12 cellular contexts compared by ENCODE assay signal in the genomic region with DNA sequence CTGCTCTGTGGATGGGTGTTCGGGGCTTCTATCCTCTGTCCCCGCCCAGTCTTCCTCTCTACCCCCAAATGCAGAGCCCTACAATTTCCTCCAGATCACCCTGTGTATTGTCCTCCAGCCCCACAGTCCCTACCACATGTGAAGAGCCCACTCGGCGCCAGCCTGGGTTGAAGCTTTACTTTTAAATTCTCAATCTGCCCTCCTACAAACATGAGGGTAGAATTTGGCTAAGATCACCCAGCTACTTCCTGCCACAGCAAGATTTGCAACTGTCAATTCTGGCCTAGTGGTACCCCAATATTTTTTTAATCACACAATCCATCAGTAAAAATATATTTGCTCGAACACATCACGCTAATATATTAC. TPM values are rescaled to one million over a fixed set of nuclear protein-coding genes. Genes with fewer than 3 reads are reported as not detected.
DNase-seq lines count a peak whose midpoint lies in the region; ATAC-seq and TF ChIP-seq lines count a peak whose summit lies in the region.
"Had no signal": no experiment of that assay in that cellular context is flagged by ENCODE, and none has a peak within 500 bp of the region (broad histone marks: within the 10 kb centered on the region; RNA-seq: fewer than 3 reads in every experiment).

No MANE protein-coding gene starts in this region.

- H2BK12ac ChIP-seq in mesenchymal stem cell (ENCODE audit: low read length in 2 of 2) = peak overlapping the region in 1 of 2 experiments; percentile 59

- H3K4me1 ChIP-seq in mesenchymal stem cell (ENCODE audit: control insufficient read depth, insufficient read depth, low read depth, low read length) (peaks cover 36% of the 10 kb centered on the region), tibial artery (peaks cover 6 to 83% (median 62%) of the 10 kb centered on the region in 4 donors), SJCRH30 (peaks cover 10% of the 10 kb centered on the region; the same call in 1 of the 2 replicates)

- no peak for TF ChIP-seq CTCF in tibial artery (IDR thresholded peaks at IDR 0.05)

- no peak overlapping the region for H2BK15ac ChIP-seq in mesenchymal stem cell (ENCODE audit: low read depth, poor library complexity, severe bottlenecking)

- H2BK120ac ChIP-seq in mesenchymal stem cell (ENCODE audit: low read depth, low read length) = no peak overlapping the region

- H2AK5ac ChIP-seq in mesenchymal stem cell (ENCODE audit: low read length, severe bottlenecking) = peak overlapping the region; percentile 84

- H3K4me3 Mint-ChIP-seq in activated naive CD4-positive, alpha-beta T cell treated with anti-CD3 and anti-CD28 coated beads, Interleukin-2, amount 10 ng/mL, durations not matched to agents 7 days and 5 days = peak overlapping the region; percentile 100
- H3K4me3 Mint-ChIP-seq in activated CD8-positive, alpha-beta T cell treated with anti-CD3 and anti-CD28 coated beads, Interleukin-2, amount 10 ng/mL, durations not matched to agents 7 days and 5 days = peak overlapping the region; percentile 99

- H3K27me3 ChIP-seq in mesenchymal stem cell (ENCODE audit: control insufficient read depth in 1 of 2, insufficient read depth in 1 of 2, low read length in 2 of 2) (no peaks in the 10 kb centered on the region), tibial artery (no peaks in the 10 kb centered on the region), SJCRH30 (no peaks in the 10 kb centered on the region)

- peak overlapping the region in 1 of 2 experiments; percentile 76 for H3K4ac ChIP-seq in mesenchymal stem cell (ENCODE audit: low read depth in 1 of 2, low read length in 2 of 2)

- peak overlapping the region in 1 of 2 experiments; percentile 85 for H3K18ac ChIP-seq in mesenchymal stem cell (ENCODE audit: low read depth in 1 of 2, low read length in 2 of 2)

- intact Hi-C loops in tibial artery (cut with DNase I; ENCODE audit: low total_unique reads) = no loop called here

- peaks cover 17% of the 10 kb centered on the region for H3K79me1 ChIP-seq in mesenchymal stem cell (replicated peaks; ENCODE audit: low read length, poor library complexity, severe bottlenecking)

- peaks cover 85% of the 10 kb centered on the region for H3K36me3 Mint-ChIP-seq in activated naive CD4-positive, alpha-beta T cell treated with anti-CD3 and anti-CD28 coated beads, Interleukin-2, amount 10 ng/mL, durations not matched to agents 7 days and 5 days
- H3K36me3 Mint-ChIP-seq in activated CD8-positive, alpha-beta T cell treated with anti-CD3 and anti-CD28 coated beads, Interleukin-2, amount 10 ng/mL, durations not matched to agents 7 days and 5 days (ENCODE audit: low read depth) = peaks cover 96% of the 10 kb centered on the region

- no peak overlapping the region for H2AFZ ChIP-seq in mesenchymal stem cell (ENCODE audit: low read depth, low read length)

- no peak overlapping the region for H4K8ac ChIP-seq in mesenchymal stem cell (ENCODE audit: low read length)

- no peaks in the 10 kb centered on the region for H3K9me3 Mint-ChIP-seq in activated naive CD4-positive, alpha-beta T cell treated with anti-CD3 and anti-CD28 coated beads, Interleukin-2, amount 10 ng/mL, durations not matched to agents 7 days and 5 days
- H3K9me3 Mint-ChIP-seq in activated CD8-positive, alpha-beta T cell treated with anti-CD3 and anti-CD28 coated beads, Interleukin-2, amount 10 ng/mL, durations not matched to agents 7 days and 5 days (ENCODE audit: insufficient read depth) = no peaks in the 10 kb centered on the region

- H3K36me3 ChIP-seq in mesenchymal stem cell (ENCODE audit: control insufficient read depth in 1 of 2, insufficient read depth in 2 of 2, low read depth in 1 of 2, low read length in 2 of 2) (peaks cover 18 to 21% of the 10 kb centered on the region in 2 experiments), tibial artery (peaks cover 0 to 21% (median 19%) of the 10 kb centered on the region in 3 donors), SJCRH30 (no peaks in the 10 kb centered on the region)

- WGBS in mesenchymal stem cell = 64% methylated on average over 5 of the region's 6 CpGs

- no peak overlapping the region for H3K14ac ChIP-seq in mesenchymal stem cell (ENCODE audit: low read length in 2 of 2)

- no peak overlapping the region for H4K91ac ChIP-seq in mesenchymal stem cell (ENCODE audit: low read length)

- H3K9me3 ChIP-seq in mesenchymal stem cell (ENCODE audit: control insufficient read depth, low read length) = no peaks in the 10 kb centered on the region
- H3K9me3 ChIP-seq in tibial artery = no peaks in the 10 kb centered on the region
- no peaks in the 10 kb centered on the region for H3K9me3 ChIP-seq in SJCRH30 (replicated peaks)

- H3K27ac Mint-ChIP-seq in activated naive CD4-positive, alpha-beta T cell treated with anti-CD3 and anti-CD28 coated beads, Interleukin-2, amount 10 ng/mL, durations not matched to agents 7 days and 5 days = peak overlapping the region; percentile 100
- H3K27ac Mint-ChIP-seq in activated CD8-positive, alpha-beta T cell treated with anti-CD3 and anti-CD28 coated beads, Interleukin-2, amount 10 ng/mL, durations not matched to agents 7 days and 5 days = peak overlapping the region; percentile 95

- no peaks in the 10 kb centered on the region for H3K27me3 Mint-ChIP-seq in activated naive CD4-positive, alpha-beta T cell treated with anti-CD3 and anti-CD28 coated beads, Interleukin-2, amount 10 ng/mL, durations not matched to agents 7 days and 5 days
- H3K27me3 Mint-ChIP-seq in activated CD8-positive, alpha-beta T cell treated with anti-CD3 and anti-CD28 coated beads, Interleukin-2, amount 10 ng/mL, durations not matched to agents 7 days and 5 days (ENCODE audit: low read depth) = no peaks in the 10 kb centered on the region

- peak overlapping the region; percentile 74 for H3K9ac ChIP-seq in mesenchymal stem cell (ENCODE audit: low read length)

- H3K4me3 ChIP-seq in mesenchymal stem cell (ENCODE audit: insufficient read depth in 1 of 2, low read depth in 1 of 2, low read length in 2 of 2) = peak overlapping the region in 1 of 2 experiments; percentile 60
- peak overlapping the region in 1 of 2 donors; percentile 37 for H3K4me3 ChIP-seq in tibial artery
- no peak overlapping the region for H3K4me3 ChIP-seq in SJCRH30

- POLR2A ChIA-PET in activated CD8-positive, alpha-beta T cell treated with anti-CD3 and anti-CD28 coated beads, Interleukin-2, amount 10 ng/mL, durations not matched to agents 7 days and 5 days (lab: Charles Lee) = interaction anchor here (1.9 to 11.1 kb wide), 4 partner anchors 9 to 31 kb away, joined by 4 to 407 read pairs (median 38); no protein-coding TSS in a partner anchor

- no peak for ATAC-seq in activated CD8-positive, alpha-beta T cell treated with anti-CD3 and anti-CD28 coated beads, Interleukin-2, amount 10 ng/mL, durations not matched to agents 7 days and 5 days
- ATAC-seq in HG02981 (IDR thresholded peaks at IDR 0.05; ENCODE audit: unreplicated experiment) = no peak

- CTCF ChIA-PET in activated naive CD4-positive, alpha-beta T cell treated with anti-CD3 and anti-CD28 coated beads, Interleukin-2, amount 10 ng/mL, durations not matched to agents 7 days and 5 days (lab: Charles Lee) = interaction anchor here (1.5 to 6.8 kb wide), 3 partner anchors 10 to 21 kb away, joined by 3 to 65 read pairs (median 10); no protein-coding TSS in a partner anchor
- CTCF ChIA-PET in activated CD8-positive, alpha-beta T cell treated with anti-CD3 and anti-CD28 coated beads, Interleukin-2, amount 10 ng/mL, durations not matched to agents 7 days and 5 days (lab: Charles Lee) = interaction anchor here (0.9 to 11.0 kb wide), 5 partner anchors 12 to 44 kb away, joined by 3 to 116 read pairs (median 6); no protein-coding TSS in a partner anchor

- H3K4me2 ChIP-seq in mesenchymal stem cell (ENCODE audit: low read length, poor library complexity, severe bottlenecking) = no peak overlapping the region

- H3K23ac ChIP-seq in mesenchymal stem cell (ENCODE audit: low read length in 2 of 2) = peak overlapping the region in 1 of 2 experiments; percentile 44

- DNase-seq in activated naive CD4-positive, alpha-beta T cell treated with anti-CD3 and anti-CD28 coated beads, Interleukin-2, amount 10 ng/mL, durations not matched to agents 7 days and 5 days = peak; percentile 42
- no peak for DNase-seq in activated naive CD4-positive, alpha-beta T cell (lab: John Stamatoyannopoulos, UW)
- peak; percentile 63 for DNase-seq in activated CD8-positive, alpha-beta T cell treated with anti-CD3 and anti-CD28 coated beads, Interleukin-2, amount 10 ng/mL, durations not matched to agents 7 days and 5 days
- DNase-seq in mesenchymal stem cell (no peak), tibial artery (no peak), SJCRH30 (no peak), mesenteric fat pad (ENCODE audit: low spot score) (no peak)
- DNase-seq: activated CD4-positive, alpha-beta T cell treated with anti-CD3 and anti-CD28 coated beads, Interleukin-2, amount 50 U/mL, for 48 hours; NCI-H69 had no signal

- no peak overlapping the region for H2BK5ac ChIP-seq in mesenchymal stem cell (ENCODE audit: low read depth, low read length, poor library complexity, severe bottlenecking)

- peaks cover 61% of the 10 kb centered on the region for H3K4me1 Mint-ChIP-seq in activated naive CD4-positive, alpha-beta T cell treated with anti-CD3 and anti-CD28 coated beads, Interleukin-2, amount 10 ng/mL, durations not matched to agents 7 days and 5 days
- H3K4me1 Mint-ChIP-seq in activated CD8-positive, alpha-beta T cell treated with anti-CD3 and anti-CD28 coated beads, Interleukin-2, amount 10 ng/mL, durations not matched to agents 7 days and 5 days (ENCODE audit: low read depth) = peaks cover 47% of the 10 kb centered on the region

- H3K27ac ChIP-seq in mesenchymal stem cell (ENCODE audit: low read length, poor library complexity, severe bottlenecking) (no peak overlapping the region), tibial artery (peak overlapping the region; percentile 94 to 96), SJCRH30 (no peak overlapping the region)

RNA-seq across cellular contexts. Expression of a gene that starts 3.9 kb away (rescaled TPM):
- 100 to 1,000 TPM; 413 to 430 TPM for total RNA-seq in activated CD8-positive, alpha-beta T cell treated with anti-CD3 and anti-CD28 coated beads, Interleukin-2, amount 10 ng/mL, durations not matched to agents 7 days and 5 days
- polyA plus RNA-seq in mesenchymal stem cell (2013, experiment 1 of 2) = 18.5 TPM
- 17.8 TPM for polyA plus RNA-seq in mesenchymal stem cell (2013, experiment 2 of 2)
- 2.0 and 3.1 TPM in 2 replicates for total RNA-seq in SJCRH30 (2014; rRNA removed; shearing (Covaris generic))
- 44.9 TPM for total RNA-seq in mesenteric fat pad

RNA-seq across cellular contexts. Expression of a gene that starts 54.2 kb away (rescaled TPM):
- total RNA-seq in activated CD8-positive, alpha-beta T cell treated with anti-CD3 and anti-CD28 coated beads, Interleukin-2, amount 10 ng/mL, durations not matched to agents 7 days and 5 days = not detected
- polyA plus RNA-seq in mesenchymal stem cell (2013, experiment 1 of 2) = not detected
- polyA plus RNA-seq in mesenchymal stem cell (2013, experiment 2 of 2) = not detected
- total RNA-seq in SJCRH30 (2014; rRNA removed; shearing (Covaris generic)) = not detected in 2 replicates
- total RNA-seq in mesenteric fat pad = not detected
- total RNA-seq: epithelial cell of proximal tubule had no signal
- polyA plus RNA-seq: BJ had no signal

Comparison
In these comparisons a context has a peak if more than half of its experiments do, and no peak if none do; other contexts are left out.
1. DNase-seq: peak in activated naive CD4-positive, alpha-beta T cell treated with anti-CD3 and anti-CD28 coated beads, Interleukin-2, amount 10 ng/mL, durations not matched to agents 7 days and 5 days (single experiment) and activated CD8-positive, alpha-beta T cell treated with anti-CD3 and anti-CD28 coated beads, Interleukin-2, amount 10 ng/mL, durations not matched to agents 7 days and 5 days (single experiment); none in activated naive CD4-positive, alpha-beta T cell (0 of 4), mesenchymal stem cell (single experiment), tibial artery (0 of 2), SJCRH30 (0 of 2) and mesenteric fat pad (single experiment).
2. H3K27ac ChIP-seq: peak in tibial artery (2 of 2); none in mesenchymal stem cell (single experiment) and SJCRH30 (single experiment).
3. RNA of a gene that starts 3.9 kb away (total RNA-seq): 413 to 430 TPM in activated CD8-positive, alpha-beta T cell treated with anti-CD3 and anti-CD28 coated beads, Interleukin-2, amount 10 ng/mL, durations not matched to agents 7 days and 5 days and 44.9 TPM in mesenteric fat pad (single experiment); 2.0 to 3.1 TPM in SJCRH30; every median in the first group is over 10 times any median in the second.